1 cellular context compared by ENCODE assay signal in the genomic region with DNA sequence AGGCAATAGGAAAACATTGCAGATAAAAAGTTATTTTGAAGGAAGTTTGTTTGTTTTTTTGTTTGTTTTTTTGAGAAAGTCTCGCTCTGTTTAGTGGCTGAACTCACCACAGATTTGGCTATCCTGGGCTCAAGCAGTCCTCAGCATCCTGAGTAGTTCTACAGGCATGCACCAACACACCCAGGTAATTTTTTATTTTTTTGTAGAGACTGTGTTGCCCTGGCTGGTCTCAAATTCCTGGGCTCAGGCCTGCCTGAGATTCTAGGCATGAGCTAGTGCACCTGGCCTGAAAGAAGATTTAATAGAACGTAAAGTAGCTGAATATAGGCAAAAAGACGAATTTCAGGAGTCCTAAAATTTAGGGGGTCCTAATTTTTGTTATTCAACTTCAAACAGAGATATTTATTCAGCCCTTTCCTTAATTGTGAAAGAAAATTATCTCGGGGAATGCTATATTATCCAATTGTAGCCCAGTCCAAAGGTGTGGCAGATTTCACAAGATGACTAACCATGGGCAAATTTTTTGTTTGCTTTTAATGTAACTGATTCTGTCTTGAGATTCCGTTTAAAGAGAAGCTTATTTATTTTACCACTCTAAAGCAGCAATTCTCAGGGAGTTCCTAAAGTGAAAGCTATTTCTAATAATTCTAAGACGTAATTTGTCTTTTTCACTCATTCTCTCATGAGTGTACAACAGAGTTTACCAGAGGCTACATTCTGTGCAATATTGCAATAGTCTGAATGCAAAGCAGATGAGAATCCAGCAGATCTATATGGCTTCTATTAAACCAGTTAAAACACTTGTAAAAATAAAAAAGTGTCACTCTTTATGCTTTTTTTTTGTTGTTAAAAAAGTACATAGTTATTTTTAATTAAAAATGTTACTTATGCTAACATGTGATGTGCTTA.
TF ChIP-seq lines count a peak whose summit lies in the region.

No MANE protein-coding gene starts in this region.

TF ChIP-seq in GM23338, 12 proteins besides CTCF, POLR2A, EP300 and RAD21:
- TF ChIP-seq POLR2AphosphoS5 (IDR thresholded peaks at IDR 0.05; ENCODE audit: low read depth) (no peak), JUNB (IDR thresholded peaks at IDR 0.05; ENCODE audit: unreplicated experiment) (no peak), CREB1 (CRISPR knock-in tag; IDR thresholded peaks at IDR 0.05; ENCODE audit: low read depth) (no peak)
